23 cellular contexts compared by ENCODE assay signal in genomic region chr3:141365206-141365605, GRCh38. TPM values are rescaled to one million over a fixed set of nuclear protein-coding genes. Genes with fewer than 3 reads are reported as not detected.
DNase-seq lines count a peak whose midpoint lies in the region; ATAC-seq and TF ChIP-seq lines count a peak whose summit lies in the region.
"Had no signal": no experiment of that assay in that cellular context is flagged by ENCODE, and none has a peak within 500 bp of the region (broad histone marks: within the 10 kb centered on the region; RNA-seq: fewer than 3 reads in every experiment).

No MANE protein-coding gene starts in this region.

- peaks cover 57% of the 10 kb centered on the region for H3K4me1 Mint-ChIP-seq in MCF 10A (ENCODE audit: insufficient read depth, unreplicated experiment)

- H3K9ac ChIP-seq in GM23248 (peak overlapping the region; percentile 90), mesenchymal stem cell (ENCODE audit: low read length) (peak overlapping the region; percentile 87)

- H3K36me3 Mint-ChIP-seq in MCF 10A (ENCODE audit: insufficient read depth, unreplicated experiment), result peaks cover 25% of the 10 kb centered on the region
- H3K36me3 Mint-ChIP-seq: natural killer cell treated with Interleukin-12 subunit alpha and Interleukin-12 subunit beta and Interleukin-15 and Interleukin-18, amount 100 ng/mL, for 72 hours had no signal

- no peaks in the 10 kb centered on the region for H3K27me3 ChIP-seq in GM23248 (replicated peaks; ENCODE audit: insufficient read depth)
- no peaks in the 10 kb centered on the region for H3K27me3 ChIP-seq in mesenchymal stem cell (ENCODE audit: control insufficient read depth in 1 of 2, insufficient read depth in 1 of 2, low read length in 2 of 2)
- H3K27me3 ChIP-seq in tibial artery, result no peaks in the 10 kb centered on the region
- no peaks in the 10 kb centered on the region for H3K27me3 ChIP-seq in dorsolateral prefrontal cortex
- H3K27me3 ChIP-seq: suprapubic skin had no signal

- 97% methylated on average over 1 of the region's 1 CpG for WGBS in GM23248 (ENCODE audit: low coverage in 1 of 2, low lambda C conversion rate in 2 of 2, missing lambda C conversion rate in 2 of 2), 2 experiments
- WGBS in mesenchymal stem cell, result 100% methylated on average over 1 of the region's 1 CpG

- peak overlapping the region in 1 of 2 experiments; percentile 67 for H3K18ac ChIP-seq in mesenchymal stem cell (ENCODE audit: low read depth in 1 of 2, low read length in 2 of 2)

- H3K4ac ChIP-seq in mesenchymal stem cell (ENCODE audit: low read depth in 1 of 2, low read length in 2 of 2), result peak overlapping the region in 1 of 2 experiments; percentile 24

- CTCF ChIA-PET in MCF 10A (lab: Yijun Ruan, JAX), result interaction anchor here (0.6 to 3.1 kb wide), 6 partner anchors 36 to 811 kb away, joined by 3 to 13 read pairs (median 6); no protein-coding TSS in a partner anchor

- H4K8ac ChIP-seq in mesenchymal stem cell (ENCODE audit: low read length), result no peak overlapping the region

- peak overlapping the region; percentile 82 for H3K4me2 ChIP-seq in GM23248 (ENCODE audit: unreplicated experiment)
- no peak overlapping the region for H3K4me2 ChIP-seq in mesenchymal stem cell (ENCODE audit: low read length, poor library complexity, severe bottlenecking)

- H4K20me1 ChIP-seq in GM23248 (ENCODE audit: insufficient read depth), result no peaks in the 10 kb centered on the region

- H3F3A ChIP-seq in GM23248 (ENCODE audit: insufficient read depth), result peaks cover 49% of the 10 kb centered on the region

- H3K27me3 Mint-ChIP-seq in MCF 10A (ENCODE audit: insufficient read depth, unreplicated experiment), result no peaks in the 10 kb centered on the region
- H3K27me3 Mint-ChIP-seq: activated CD8-positive, alpha-beta memory T cell treated with anti-CD3 and anti-CD28 coated beads, Interleukin-2, amount 10 ng/mL, durations not matched to agents 7 days and 5 days; activated naive CD8-positive, alpha-beta T cell treated with anti-CD3 and anti-CD28 coated beads for 36 hours had no signal

- H3K27ac ChIP-seq in GM23248 (peak overlapping the region; percentile 100), mesenchymal stem cell (ENCODE audit: low read length, poor library complexity, severe bottlenecking) (peak overlapping the region; percentile 46), tibial artery (peak overlapping the region; percentile 85 to 96), dorsolateral prefrontal cortex (peak overlapping the region in 15 of 59 donors; percentile 18 to 98 (median 97))
- H3K27ac ChIP-seq: C4-2B had no signal

- H3K9me2 ChIP-seq in GM23248 (ENCODE audit: insufficient read depth), result no peaks in the 10 kb centered on the region

- no peak overlapping the region for H3K23ac ChIP-seq in mesenchymal stem cell (ENCODE audit: low read length in 2 of 2)

- H3K14ac ChIP-seq in mesenchymal stem cell (ENCODE audit: low read length in 2 of 2), result no peak overlapping the region

- ATAC-seq in esophagus mucosa, result no peak
- ATAC-seq in HG03442 (IDR thresholded peaks at IDR 0.05; ENCODE audit: unreplicated experiment), result no peak
- no peak for ATAC-seq in omental fat pad (ENCODE audit: low FRiP score)
- ATAC-seq: activated CD8-positive, alpha-beta memory T cell treated with anti-CD3 and anti-CD28 coated beads, Interleukin-2, amount 10 ng/mL, durations not matched to agents 7 days and 5 days; effector memory CD8-positive, alpha-beta T cell; left cardiac atrium; natural killer cell treated with Interleukin-12 subunit alpha and Interleukin-12 subunit beta and Interleukin-15 and Interleukin-18, amount 100 ng/mL, for 72 hours had no signal

- peaks cover 21% of the 10 kb centered on the region for H3K79me2 ChIP-seq in GM23248 (ENCODE audit: insufficient read depth)

- no peak overlapping the region for H2BK5ac ChIP-seq in mesenchymal stem cell (ENCODE audit: low read depth, low read length, poor library complexity, severe bottlenecking)

- H3K9me3 Mint-ChIP-seq in MCF 10A (ENCODE audit: unreplicated experiment), result no peaks in the 10 kb centered on the region
- H3K9me3 Mint-ChIP-seq: activated T-helper 1 cell treated with anti-CD3 and anti-CD28 coated beads, Interleukin-12 subunit alpha, Interleukin-12 subunit beta, Interleukin-2, Interleukin-4 antibody, amounts not matched to agents 30 ng/mL and 10 ng/mL and 1 ng/mL, durations not matched to agents 14 hours and 24 hours and 36 hours; effector memory CD8-positive, alpha-beta T cell; natural killer cell treated with Interleukin-12 subunit alpha and Interleukin-12 subunit beta and Interleukin-15 and Interleukin-18, amount 100 ng/mL, for 72 hours had no signal

- in situ Hi-C loops in GM23248 (cut with MboI), result no loop called here

- H3K4me3 ChIP-seq in GM23248, result no peak overlapping the region
- no peak overlapping the region for H3K4me3 ChIP-seq in mesenchymal stem cell (ENCODE audit: insufficient read depth in 1 of 2, low read depth in 1 of 2, low read length in 2 of 2)
- H3K4me3 ChIP-seq in tibial artery, result no peak overlapping the region
- H3K4me3 ChIP-seq in dorsolateral prefrontal cortex, result no peak overlapping the region
- H3K4me3 ChIP-seq: esophagus squamous epithelium, suprapubic skin had no signal

- H3K27ac Mint-ChIP-seq in MCF 10A (ENCODE audit: low read depth, unreplicated experiment), result peak overlapping the region; percentile 98
- H3K27ac Mint-ChIP-seq: activated CD4-positive, alpha-beta T cell treated with anti-CD3 and anti-CD28 coated beads, Interleukin-2, amount 10 ng/mL, durations not matched to agents 7 days and 5 days; activated CD8-positive, alpha-beta memory T cell treated with anti-CD3 and anti-CD28 coated beads, Interleukin-2, amount 10 ng/mL, durations not matched to agents 7 days and 5 days; activated naive CD8-positive, alpha-beta T cell treated with anti-CD3 and anti-CD28 coated beads for 36 hours; activated T-helper 1 cell treated with anti-CD3 and anti-CD28 coated beads, Interleukin-12 subunit alpha, Interleukin-12 subunit beta, Interleukin-2, Interleukin-4 antibody, amounts not matched to agents 30 ng/mL and 10 ng/mL and 1 ng/mL, durations not matched to agents 14 hours and 24 hours and 36 hours; effector memory CD8-positive, alpha-beta T cell; natural killer cell treated with Interleukin-12 subunit alpha and Interleukin-12 subunit beta and Interleukin-15 and Interleukin-18, amount 100 ng/mL, for 72 hours had no signal

- no TSS peak for BruUV-seq in MCF 10A (replicated peaks; lab: Mats Ljungman, UMichigan)

- H2BK120ac ChIP-seq in mesenchymal stem cell (ENCODE audit: low read depth, low read length), result no peak overlapping the region

- peak overlapping the region in 1 of 2 experiments; percentile 85 for H2BK12ac ChIP-seq in mesenchymal stem cell (ENCODE audit: low read length in 2 of 2)

- no peaks in the 10 kb centered on the region for H3K79me1 ChIP-seq in mesenchymal stem cell (replicated peaks; ENCODE audit: low read length, poor library complexity, severe bottlenecking)

- POLR2A ChIA-PET in MCF 10A (lab: Yijun Ruan, JAX), result interaction anchor here (9.1 to 9.9 kb wide), 2 partner anchors 21 to 42 kb away, joined by 210 to 349 read pairs; no protein-coding TSS in a partner anchor

- TF ChIP-seq CTCF in MCF 10A (IDR thresholded peaks at IDR 0.05; ENCODE audit: unreplicated experiment), result no peak
- TF ChIP-seq CTCF in tibial artery (IDR thresholded peaks at IDR 0.05), result no peak
- no peak for TF ChIP-seq CTCF in omental fat pad (IDR thresholded peaks at IDR 0.05)
- TF ChIP-seq CTCF in dorsolateral prefrontal cortex (IDR thresholded peaks at IDR 0.05 in 54 of 56, conservative IDR thresholded peaks at IDR 0.05 in 2 of 56; ENCODE audit: low read depth in 1 of 56, partially characterized antibody in 56 of 56), result no peak

- DNase-seq in GM23248, result no peak
- no peak for DNase-seq in MCF 10A (ENCODE audit: unreplicated experiment)
- DNase-seq in mesenchymal stem cell, result no peak
- DNase-seq in tibial artery, result no peak
- DNase-seq in omental fat pad (ENCODE audit: low spot score), result no peak
- DNase-seq in dorsolateral prefrontal cortex, result no peak
- DNase-seq: activated CD4-positive, alpha-beta T cell treated with anti-CD3 and anti-CD28 coated beads, Interleukin-2, amount 10 ng/mL, durations not matched to agents 7 days and 5 days; activated CD8-positive, alpha-beta memory T cell treated with anti-CD3 and anti-CD28 coated beads, Interleukin-2, amount 10 ng/mL, durations not matched to agents 7 days and 5 days; activated naive CD8-positive, alpha-beta T cell treated with anti-CD3 and anti-CD28 coated beads for 36 hours; effector memory CD8-positive, alpha-beta T cell; esophagus squamous epithelium; Kasumi-1; left cardiac atrium; NCI-H1694 treated with DMSO at 0.1 percent for 48 hours; NCI-H226; NK-92 treated with Interleukin-12 subunit alpha and Interleukin-12 subunit beta, amount 100 ng/mL, for 24 hours; T-helper 2 cell had no signal

- H3K9me3 ChIP-seq in GM23248 (ENCODE audit: low read depth), result no peaks in the 10 kb centered on the region
- H3K9me3 ChIP-seq in mesenchymal stem cell (ENCODE audit: control insufficient read depth, low read length), result peaks cover 10% of the 10 kb centered on the region
- no peaks in the 10 kb centered on the region for H3K9me3 ChIP-seq in tibial artery
- H3K9me3 ChIP-seq: suprapubic skin had no signal

- H2BK15ac ChIP-seq in mesenchymal stem cell (ENCODE audit: low read depth, poor library complexity, severe bottlenecking), result no peak overlapping the region

- H3K4me3 Mint-ChIP-seq in MCF 10A (ENCODE audit: unreplicated experiment), result peak overlapping the region; percentile 73
- H3K4me3 Mint-ChIP-seq: activated CD4-positive, alpha-beta T cell treated with anti-CD3 and anti-CD28 coated beads, Interleukin-2, amount 10 ng/mL, durations not matched to agents 7 days and 5 days; activated CD8-positive, alpha-beta memory T cell treated with anti-CD3 and anti-CD28 coated beads, Interleukin-2, amount 10 ng/mL, durations not matched to agents 7 days and 5 days; activated naive CD8-positive, alpha-beta T cell treated with anti-CD3 and anti-CD28 coated beads for 36 hours; activated T-helper 1 cell treated with anti-CD3 and anti-CD28 coated beads, Interleukin-12 subunit alpha, Interleukin-12 subunit beta, Interleukin-2, Interleukin-4 antibody, amounts not matched to agents 30 ng/mL and 10 ng/mL and 1 ng/mL, durations not matched to agents 14 hours and 24 hours and 36 hours; effector memory CD8-positive, alpha-beta T cell; natural killer cell treated with Interleukin-12 subunit alpha and Interleukin-12 subunit beta and Interleukin-15 and Interleukin-18, amount 100 ng/mL, for 72 hours had no signal

- H2AFZ ChIP-seq in GM23248, result no peak overlapping the region
- H2AFZ ChIP-seq in mesenchymal stem cell (ENCODE audit: low read depth, low read length), result no peak overlapping the region

- H3K36me3 ChIP-seq in GM23248 (ENCODE audit: low read depth) (no peaks in the 10 kb centered on the region), mesenchymal stem cell (ENCODE audit: control insufficient read depth in 1 of 2, insufficient read depth in 2 of 2, low read depth in 1 of 2, low read length in 2 of 2) (peaks cover 0 to 5% of the 10 kb centered on the region in 2 experiments), tibial artery (no peaks in the 10 kb centered on the region)
- H3K36me3 ChIP-seq: esophagus squamous epithelium, suprapubic skin had no signal

- no peak overlapping the region for H4K91ac ChIP-seq in mesenchymal stem cell (ENCODE audit: low read length)

- H2AK5ac ChIP-seq in mesenchymal stem cell (ENCODE audit: low read length, severe bottlenecking), result peak overlapping the region; percentile 17

- H3K4me1 ChIP-seq in GM23248 (ENCODE audit: insufficient read depth) (peaks cover 54% of the 10 kb centered on the region), mesenchymal stem cell (ENCODE audit: control insufficient read depth, insufficient read depth, low read depth, low read length) (peaks cover 16% of the 10 kb centered on the region), tibial artery (peaks cover 4 to 50% (median 41%) of the 10 kb centered on the region in 4 donors)

- intact Hi-C loops in MCF 10A (cut with micrococcal nuclease) (loop anchor here (5.0 kb wide), 1 partner anchor 423 kb away; the partner anchor contains the start of gene SLC25A36), tibial artery (cut with DNase I; ENCODE audit: low total_unique reads) (loop anchor here (2.0 kb wide), 1 partner anchor 84 kb away; no protein-coding TSS in a partner anchor), dorsolateral prefrontal cortex (cut with DNase I) (loop anchor here (5.0 to 10.0 kb wide), 4 partner anchors 47 to 130 kb away; partner anchors contain the start of gene PXYLP1 (in 1 of the 2))

RNA-seq across cellular contexts. Expression of gene ZBTB38, which starts 3.1 kb away (rescaled TPM):
- total RNA-seq in GM23248 (2014; rRNA removed; shearing (Covaris generic)), result 159 and 175 TPM in 2 replicates
- 107 and 112 TPM in 2 replicates for polyA plus RNA-seq in GM23248 (2016; fragmentation: Nextera tagmentation; extraction: Ambion mirVana)
- total RNA-seq in MCF 10A (2022) (168 and 186 TPM in 2 replicates), esophagus mucosa (18.4 TPM), omental fat pad (100 to 1,000 TPM in 3 of 4 donors, 10 to 100 TPM in 1; 70.1 to 133 (median 108) TPM), dorsolateral prefrontal cortex (100 to 1,000 TPM; 101 to 187 (median 131) TPM)
- polyA plus RNA-seq in mesenchymal stem cell (2013, experiment 1 of 2), result 42.0 TPM
- 39.5 TPM for polyA plus RNA-seq in mesenchymal stem cell (2013, experiment 2 of 2)
